ENCODE assay signal across 11 cellular contexts in the genomic region with DNA sequence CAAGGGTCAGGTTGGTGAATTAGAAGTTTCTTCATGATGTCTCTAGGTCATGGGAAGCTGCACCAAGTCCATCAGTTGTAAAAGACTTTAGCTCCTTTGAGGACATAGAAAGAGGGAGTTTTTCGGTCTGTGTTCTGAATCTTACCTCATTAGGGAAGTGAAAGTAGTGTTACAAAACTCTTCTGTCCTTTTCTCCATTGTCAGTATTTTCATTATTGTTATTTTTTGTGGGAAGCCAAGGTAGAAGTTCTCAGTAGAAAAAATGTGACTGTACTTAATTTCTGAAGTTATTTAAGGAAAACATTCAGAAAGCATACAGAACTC. TPM values are rescaled to one million over a fixed set of nuclear protein-coding genes. Genes with fewer than 3 reads are reported as not detected.
DNase-seq lines count a peak whose midpoint lies in the region; ATAC-seq and TF ChIP-seq lines count a peak whose summit lies in the region.
"Had no signal": no experiment of that assay in that cellular context is flagged by ENCODE, and none has a peak within 500 bp of the region (broad histone marks: within the 10 kb centered on the region; RNA-seq: fewer than 3 reads in every experiment).

No MANE protein-coding gene starts in this region.

- peaks cover 30% of the 10 kb centered on the region for H3K4me1 ChIP-seq in muscle layer of colon (ENCODE audit: insufficient read depth, low read length)
- H3K4me1 ChIP-seq in Peyer's patch: no peaks in the 10 kb centered on the region

- H3K27ac ChIP-seq in muscle layer of colon (ENCODE audit: low read depth, low read length) (peak overlapping the region; percentile 28), Peyer's patch (peak overlapping the region in 1 of 4 donors; percentile 51)
- H3K27ac ChIP-seq: SK-N-MC had no signal

- no peak for TF ChIP-seq CTCF in Peyer's patch (IDR thresholded peaks at IDR 0.05)

- H3K27me3 ChIP-seq in muscle layer of colon (ENCODE audit: control insufficient read depth in 1 of 2, insufficient read depth in 2 of 2, low read length in 2 of 2) (no peaks in the 10 kb centered on the region), H7 (ENCODE audit: control insufficient read depth, insufficient read depth, low read length) (no peaks in the 10 kb centered on the region), Peyer's patch (no peaks in the 10 kb centered on the region)

- ATAC-seq in GM18867 (IDR thresholded peaks at IDR 0.05; ENCODE audit: unreplicated experiment) (peak; percentile 70), GM21619 (IDR thresholded peaks at IDR 0.05; ENCODE audit: unreplicated experiment) (peak; percentile 81), HG03565 (IDR thresholded peaks at IDR 0.05; ENCODE audit: unreplicated experiment) (peak; percentile 74)

- no peak overlapping the region for H3K4me3 ChIP-seq in muscle layer of colon (ENCODE audit: low read depth in 1 of 2, low read length in 2 of 2)
- H3K4me3 ChIP-seq in H7 (ENCODE audit: insufficient read depth, low read depth, low read length): no peak overlapping the region
- H3K4me3 ChIP-seq in Peyer's patch: no peak overlapping the region
- H3K4me3 ChIP-seq: SK-N-MC had no signal

- peaks cover 17% of the 10 kb centered on the region for H3K36me3 ChIP-seq in muscle layer of colon (ENCODE audit: insufficient read depth, low read length)
- no peaks in the 10 kb centered on the region; the same call in 1 of the 2 replicates for H3K36me3 ChIP-seq in H7 (replicated peaks; ENCODE audit: control insufficient read depth, insufficient read depth, low read length)
- peaks cover 0 to 9% (median 0%) of the 10 kb centered on the region in 3 donors for H3K36me3 ChIP-seq in Peyer's patch

- H3K9me3 ChIP-seq in muscle layer of colon (ENCODE audit: low read length): no peaks in the 10 kb centered on the region
- no peaks in the 10 kb centered on the region for H3K9me3 ChIP-seq in Peyer's patch

- DNase-seq in stimulated activated CD4-positive, alpha-beta T cell treated with anti-CD3 and anti-CD28 coated beads, Interleukin-15, amount 100 ng/mL, for 24 hours: no peak
- DNase-seq in H7 (no peak), Peyer's patch (no peak), anterior cingulate cortex (lab: John Stamatoyannopoulos, UW) (no peak)
- DNase-seq: aorta, Kasumi-1 had no signal

- TF ChIP-seq POLR2A in Peyer's patch (IDR thresholded peaks at IDR 0.05): no peak

- H3K9ac ChIP-seq in muscle layer of colon (ENCODE audit: low read length): no peak overlapping the region

RNA-seq across cellular contexts. Expression of gene MAP3K3, which starts 24.2 kb away (rescaled TPM):
- total RNA-seq in H7 (2014; rRNA removed; shearing (Covaris generic)): 37.6 and 38.2 TPM in 2 replicates
- 10 to 100 TPM; 17.3 to 61.9 (median 39.2) TPM for total RNA-seq in Peyer's patch

RNA-seq across cellular contexts. Expression of gene TACO1, which starts 45.8 kb away (rescaled TPM):
- 20.0 and 22.2 TPM in 2 replicates for total RNA-seq in H7 (2014; rRNA removed; shearing (Covaris generic))
- 10 to 100 TPM; 12.4 to 38.7 (median 36.0) TPM for total RNA-seq in Peyer's patch

RNA-seq across cellular contexts. Expression of gene LIMD2, which starts 53.5 kb away (rescaled TPM):
- 116 and 190 TPM in 2 replicates for total RNA-seq in H7 (2014; rRNA removed; shearing (Covaris generic))
- 10 to 100 TPM in 3 of 4 donors, 1 to 10 TPM in 1; 9.9 to 79.2 (median 12.6) TPM for total RNA-seq in Peyer's patch
